ENCODE assay signal across 8 cellular contexts in genomic region chr17:30379303-30380105, GRCh38. TPM values are rescaled to one million over a fixed set of nuclear protein-coding genes. Genes with fewer than 3 reads are reported as not detected.
A peak's percentile ranks its signal among the peaks of the same experiment; 100 is the strongest.
DNase-seq lines count a peak whose midpoint lies in the region; ATAC-seq and TF ChIP-seq lines count a peak whose summit lies in the region.

No MANE protein-coding gene starts in this region.

- intact Hi-C loops in CD14-positive monocyte (cut with micrococcal nuclease), result loop anchor here (5.0 to 10.0 kb wide), 3 partner anchors 37 to 85 kb away; partner anchors contain the start of gene BLMH (in 1 of the 2)

- no peaks in the 10 kb centered on the region for H3K27me3 ChIP-seq in fibroblast of lung (ENCODE audit: control insufficient read depth, insufficient read depth, low read length)

- DNase-seq in CD14-positive monocyte (ENCODE audit: low spot score), result no peak
- peak; percentile 36 for DNase-seq in KBM-7
- peak; percentile 50 for DNase-seq in activated T-cell treated with anti-CD3 and anti-CD28 coated beads, Interleukin-2, amount 50 U/mL, for 1 hour
- DNase-seq in fibroblast of lung (ENCODE audit: low read depth in 2 of 2), result no peak
- no peak for DNase-seq in neural crest cell (ENCODE audit: low read depth, low spot score)
- DNase-seq in NCI-H2196 treated with DMSO at 0.1 percent for 48 hours (lab: John Stamatoyannopoulos, UW; ENCODE audit: unreplicated experiment), result no peak
- DNase-seq in AG08395 (ENCODE audit: low spot score), result no peak

- ATAC-seq in GM21390 (IDR thresholded peaks at IDR 0.05; ENCODE audit: unreplicated experiment), result peak; percentile 9

- peak overlapping the region; percentile 93 for H3K4me2 ChIP-seq in fibroblast of lung (ENCODE audit: extremely low read depth, insufficient read depth, low read length)

- in situ Hi-C loops in KBM-7 (cut with MboI; ENCODE audit: low pct_unique_long_range_greater_than_20kb, low sequenced_read_pairs), result no loop called here

- H3K36me3 Mint-ChIP-seq in CD14-positive monocyte (peaks cover 0 to 7% of the 10 kb centered on the region in 2 donors), neural crest cell (ENCODE audit: low read depth) (no peaks in the 10 kb centered on the region)

- H3K36me3 ChIP-seq in fibroblast of lung (ENCODE audit: control insufficient read depth, insufficient read depth, low read length), result no peaks in the 10 kb centered on the region

- peaks cover 14% of the 10 kb centered on the region for H3K4me1 ChIP-seq in fibroblast of lung (ENCODE audit: control insufficient read depth, extremely low read depth, insufficient read depth, low read length)

- H3K4me3 ChIP-seq in fibroblast of lung (replicated peaks in 1 of 4; ENCODE audit: control extremely low read depth in 1 of 4, insufficient read depth in 1 of 4, low read depth in 3 of 4, low read length in 4 of 4), result peak overlapping the region; percentile 65 to 84 (median 76)

- peaks cover 2 to 11% (median 4%) of the 10 kb centered on the region in 3 donors for H3K27me3 Mint-ChIP-seq in CD14-positive monocyte (ENCODE audit: low read depth in 3 of 3)
- H3K27me3 Mint-ChIP-seq in neural crest cell (ENCODE audit: low read depth), result peaks cover 18% of the 10 kb centered on the region

- no peaks in the 10 kb centered on the region for H4K20me1 ChIP-seq in fibroblast of lung (ENCODE audit: control insufficient read depth, extremely low read depth, insufficient read depth, low read length)

- peak overlapping the region; percentile 55 for H2AFZ ChIP-seq in fibroblast of lung (ENCODE audit: low read length)

- H3K9me3 Mint-ChIP-seq in CD14-positive monocyte, result no peaks in the 10 kb centered on the region
- H3K9me3 Mint-ChIP-seq in neural crest cell, result no peaks in the 10 kb centered on the region

- H3K27ac ChIP-seq in fibroblast of lung (ENCODE audit: insufficient read depth, low read length), result peak overlapping the region; percentile 65

- H3K79me2 ChIP-seq in fibroblast of lung (ENCODE audit: control insufficient read depth, insufficient read depth, low read length), result peaks cover 27% of the 10 kb centered on the region

- H3K9me3 ChIP-seq in fibroblast of lung (ENCODE audit: control insufficient read depth, insufficient read depth, low read depth, low read length), result no peaks in the 10 kb centered on the region

- peak overlapping the region; percentile 33 to 89 (median 80) for H3K27ac Mint-ChIP-seq in CD14-positive monocyte
- no peak overlapping the region for H3K27ac Mint-ChIP-seq in neural crest cell (ENCODE audit: unreplicated experiment)

- no peak for TF ChIP-seq CTCF in CD14-positive monocyte (IDR thresholded peaks at IDR 0.05)
- no peak for TF ChIP-seq CTCF in fibroblast of lung (conservative IDR thresholded peaks at IDR 0.05 in 1 of 2, IDR thresholded peaks at IDR 0.05 in 1 of 2; ENCODE audit: low read depth in 1 of 2, low read length in 2 of 2)
- no peak for TF ChIP-seq CTCF in neural crest cell (conservative IDR thresholded peaks at IDR 0.05)

- H3K9ac ChIP-seq in fibroblast of lung (ENCODE audit: insufficient read depth, low read length), result peak overlapping the region; percentile 79

- peak overlapping the region; percentile 93 to 97 for H3K4me3 Mint-ChIP-seq in CD14-positive monocyte
- H3K4me3 Mint-ChIP-seq in neural crest cell, result peak overlapping the region; percentile 88

- H3K4me1 Mint-ChIP-seq in CD14-positive monocyte, result peaks cover 54% of the 10 kb centered on the region
- peaks cover 53% of the 10 kb centered on the region for H3K4me1 Mint-ChIP-seq in neural crest cell

RNA-seq across cellular contexts. Expression of gene CPD, which starts 0.8 kb away (rescaled TPM):
- 10 to 100 TPM; 32.2 to 47.0 TPM for polyA plus RNA-seq in CD14-positive monocyte
- 192 and 220 TPM in 2 replicates for total RNA-seq in fibroblast of lung
- 63.8 and 88.8 TPM in 2 replicates for polyA plus RNA-seq in fibroblast of lung
- 40.7 and 56.9 TPM in 2 replicates for polyA plus RNA-seq in fibroblast of lung (2012)
- polyA minus RNA-seq in fibroblast of lung (ENCODE audit: low replicate concordance), result 23.6 and 68.6 TPM in 2 replicates
- total RNA-seq in neural crest cell, result 48.4 and 53.4 TPM in 2 replicates

RNA-seq across cellular contexts. Expression of gene TMIGD1, which starts 45.6 kb away (rescaled TPM):
- polyA plus RNA-seq in CD14-positive monocyte (not detected), fibroblast of lung (not detected in 2 replicates)
- total RNA-seq in fibroblast of lung (not detected in 2 replicates), neural crest cell (not detected in 2 replicates)
- not detected in 2 replicates for polyA plus RNA-seq in fibroblast of lung (2012)
- not detected in 2 replicates for polyA minus RNA-seq in fibroblast of lung (ENCODE audit: low replicate concordance)

Comparison
In these comparisons a context has a peak if more than half of its experiments do, and no peak if none do; other contexts are left out.
1. DNase-seq: peak in KBM-7 (single experiment) and activated T-cell treated with anti-CD3 and anti-CD28 coated beads, Interleukin-2, amount 50 U/mL, for 1 hour (single experiment); none in CD14-positive monocyte (single experiment), fibroblast of lung (0 of 2), neural crest cell (single experiment), NCI-H2196 treated with DMSO at 0.1 percent for 48 hours (single experiment) and AG08395 (single experiment).